In the genomic region with DNA sequence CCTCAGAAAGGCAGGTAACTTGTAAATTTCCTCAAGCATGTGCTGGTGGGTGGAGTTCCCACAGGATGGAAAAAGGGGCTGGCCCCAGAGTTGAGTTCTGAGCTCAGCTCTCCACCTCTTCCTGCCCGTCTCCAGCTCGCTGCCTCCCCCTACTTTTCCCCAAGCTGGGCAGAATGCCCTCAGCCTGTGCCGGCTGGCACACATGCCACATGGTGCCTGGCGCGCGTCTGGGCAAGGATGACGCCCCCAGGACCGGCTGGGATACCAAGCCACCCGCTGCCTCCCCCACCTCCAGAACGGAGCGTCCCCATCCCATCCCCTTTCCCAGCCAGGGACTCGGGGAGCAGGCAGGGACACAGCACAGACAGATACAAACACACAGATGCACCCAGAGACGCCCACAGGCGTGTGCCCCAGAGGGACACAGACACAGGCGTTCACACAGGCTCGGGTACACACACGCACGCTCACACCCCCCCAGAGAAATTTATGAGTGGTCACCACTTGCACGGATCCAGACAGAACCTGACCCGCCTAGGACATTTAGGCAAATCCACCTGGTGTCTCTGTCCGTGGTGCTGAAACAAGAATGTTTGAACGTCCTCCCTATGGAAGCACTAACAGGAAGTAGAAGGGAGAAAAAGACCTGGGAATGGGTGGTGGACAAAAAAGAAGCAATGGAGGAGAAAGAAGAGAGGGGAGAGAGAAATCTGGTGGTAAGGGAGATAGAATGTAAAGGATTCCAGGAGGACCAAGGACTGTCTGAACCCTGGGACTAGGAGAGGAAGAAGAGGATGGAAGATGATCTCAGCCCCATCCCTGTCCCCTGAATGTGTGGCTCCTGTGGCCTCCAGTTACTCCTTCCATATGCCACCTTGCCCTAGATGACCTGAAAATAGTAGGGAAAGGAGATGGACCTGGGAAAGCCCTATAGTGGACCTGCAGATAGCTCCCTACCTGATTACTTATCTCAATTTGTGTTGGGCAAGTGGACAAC, we compare ENCODE assay signal across 8 cellular contexts. TPM values are rescaled to one million over a fixed set of nuclear protein-coding genes. Genes with fewer than 3 reads are reported as not detected.
DNase-seq lines count a peak whose midpoint lies in the region; ATAC-seq, FAIRE-seq and TF ChIP-seq lines count a peak whose summit lies in the region.

No MANE protein-coding gene starts in this region.

- no peaks in the 10 kb centered on the region for H3K36me3 ChIP-seq in keratinocyte (ENCODE audit: control insufficient read depth in 2 of 2, extremely low read depth in 1 of 2, insufficient read depth in 2 of 2, low read length in 2 of 2)

- H3K4me1 ChIP-seq in keratinocyte (ENCODE audit: control insufficient read depth, extremely low read depth, insufficient read depth, low read length), result no peaks in the 10 kb centered on the region

- peaks cover 2% of the 10 kb centered on the region for H4K20me1 ChIP-seq in keratinocyte (ENCODE audit: control insufficient read depth, extremely low read depth, insufficient read depth, low read length)

- H3K4me2 ChIP-seq in keratinocyte (ENCODE audit: control insufficient read depth, extremely low read depth, insufficient read depth, low read depth, low read length), result no peak overlapping the region

- FAIRE-seq in keratinocyte (lab: Jason Lieb, UNC), result peak; percentile 69

- no peak overlapping the region for H3K27ac Mint-ChIP-seq in activated CD4-positive, alpha-beta memory T cell treated with anti-CD3 and anti-CD28 coated beads, Interleukin-2, amount 10 ng/mL, durations not matched to agents 7 days and 5 days
- H3K27ac Mint-ChIP-seq in HFFc6, result no peak overlapping the region

- dilution Hi-C loops in keratinocyte (cut with MboI; ENCODE audit: extremely low pct_ligation_motif_present, low sequenced_read_pairs), result no loop called here

- no peaks in the 10 kb centered on the region for H3K79me2 ChIP-seq in keratinocyte (ENCODE audit: control insufficient read depth, insufficient read depth, low read length)

- ATAC-seq in GM21825 (IDR thresholded peaks at IDR 0.05; ENCODE audit: unreplicated experiment) (no peak), HG03135 (IDR thresholded peaks at IDR 0.05; ENCODE audit: unreplicated experiment) (no peak)

- TF ChIP-seq CTCF in keratinocyte (optimal IDR thresholded peaks at IDR 0.05 in 1 of 3, IDR thresholded peaks at IDR 0.05 in 1 of 3, conservative IDR thresholded peaks at IDR 0.05 in 1 of 3; ENCODE audit: extremely low read depth in 1 of 3, insufficient read depth in 2 of 3, low read length in 3 of 3) (no peak), HFFc6 (IDR thresholded peaks at IDR 0.05) (no peak)

- peaks cover 47% of the 10 kb centered on the region for H3K27me3 ChIP-seq in keratinocyte (ENCODE audit: control insufficient read depth, extremely low read depth, insufficient read depth, low read length)

- no peaks in the 10 kb centered on the region for H3K9me3 ChIP-seq in keratinocyte (ENCODE audit: control insufficient read depth, low read depth, low read length)

- H3K9ac ChIP-seq in keratinocyte (ENCODE audit: control insufficient read depth, extremely low read depth, insufficient read depth, low read length), result no peak overlapping the region

- H3K4me3 Mint-ChIP-seq in activated CD4-positive, alpha-beta memory T cell treated with anti-CD3 and anti-CD28 coated beads, Interleukin-2, amount 10 ng/mL, durations not matched to agents 7 days and 5 days, result no peak overlapping the region
- H3K4me3 Mint-ChIP-seq in HFFc6, result no peak overlapping the region

- no peak overlapping the region for H3K27ac ChIP-seq in keratinocyte (ENCODE audit: control insufficient read depth, insufficient read depth, low read length)

- H3K4me1 Mint-ChIP-seq in activated CD4-positive, alpha-beta memory T cell treated with anti-CD3 and anti-CD28 coated beads, Interleukin-2, amount 10 ng/mL, durations not matched to agents 7 days and 5 days, result peaks cover 2% of the 10 kb centered on the region
- H3K4me1 Mint-ChIP-seq in HFFc6 (ENCODE audit: low read depth), result no peaks in the 10 kb centered on the region

- no peak overlapping the region for H3K4me3 ChIP-seq in Jurkat, Clone E6-1 (ENCODE audit: low read length)
- no peak overlapping the region for H3K4me3 ChIP-seq in keratinocyte (ENCODE audit: control insufficient read depth in 2 of 3, extremely low read depth in 1 of 3, insufficient read depth in 2 of 3, low read depth in 1 of 3, low read length in 3 of 3)

- CTCF ChIA-PET in activated CD4-positive, alpha-beta memory T cell treated with anti-CD3 and anti-CD28 coated beads, Interleukin-2, amount 10 ng/mL, durations not matched to agents 7 days and 5 days (lab: Charles Lee), result no interaction called here

- H2AFZ ChIP-seq in keratinocyte (ENCODE audit: control insufficient read depth, low read length), result no peak overlapping the region

- peak; percentile 76 for DNase-seq in DMS153 (lab: John Stamatoyannopoulos, UW)
- DNase-seq in Jurkat, Clone E6-1 (ENCODE audit: low read depth, low spot score), result peak; percentile 40
- peak; percentile 38 for DNase-seq in activated CD4-positive, alpha-beta memory T cell treated with anti-CD3 and anti-CD28 coated beads, Interleukin-2, amount 10 ng/mL, durations not matched to agents 7 days and 5 days
- no peak for DNase-seq in keratinocyte (ENCODE audit: low read depth, low spot score)
- no peak for DNase-seq in activated effector memory CD4-positive, alpha-beta T cell treated with anti-CD3 and anti-CD28 coated beads, Interleukin-2, amount 50 U/mL, for 16 hours
- DNase-seq in HFFc6, result no peak

- no peaks in the 10 kb centered on the region for H3K36me3 Mint-ChIP-seq in activated CD4-positive, alpha-beta memory T cell treated with anti-CD3 and anti-CD28 coated beads, Interleukin-2, amount 10 ng/mL, durations not matched to agents 7 days and 5 days (ENCODE audit: low read depth)
- H3K36me3 Mint-ChIP-seq in HFFc6 (ENCODE audit: low read depth), result no peaks in the 10 kb centered on the region

- no peaks in the 10 kb centered on the region for H3K9me3 Mint-ChIP-seq in activated CD4-positive, alpha-beta memory T cell treated with anti-CD3 and anti-CD28 coated beads, Interleukin-2, amount 10 ng/mL, durations not matched to agents 7 days and 5 days
- no peaks in the 10 kb centered on the region for H3K9me3 Mint-ChIP-seq in HFFc6

- POLR2A ChIA-PET in activated CD4-positive, alpha-beta memory T cell treated with anti-CD3 and anti-CD28 coated beads, Interleukin-2, amount 10 ng/mL, durations not matched to agents 7 days and 5 days (lab: Charles Lee), result no interaction called here

- peaks cover 55% of the 10 kb centered on the region for H3K27me3 Mint-ChIP-seq in activated CD4-positive, alpha-beta memory T cell treated with anti-CD3 and anti-CD28 coated beads, Interleukin-2, amount 10 ng/mL, durations not matched to agents 7 days and 5 days
- H3K27me3 Mint-ChIP-seq in HFFc6 (ENCODE audit: insufficient read depth), result peaks cover 61% of the 10 kb centered on the region

- no peaks in the 10 kb centered on the region for H3K9me1 ChIP-seq in keratinocyte (ENCODE audit: control insufficient read depth, extremely low read depth, insufficient read depth, low read length)

RNA-seq across cellular contexts. Expression of gene NEUROD2, which starts 15.5 kb away (rescaled TPM):
- polyA plus RNA-seq in Jurkat, Clone E6-1 (2012; ENCODE audit: insufficient read depth, insufficient read length), result not detected
- total RNA-seq in activated CD4-positive, alpha-beta memory T cell treated with anti-CD3 and anti-CD28 coated beads, Interleukin-2, amount 10 ng/mL, durations not matched to agents 7 days and 5 days, result not detected
- polyA plus RNA-seq in keratinocyte, result not detected in 3 replicates
- polyA plus RNA-seq in keratinocyte (2011; ENCODE audit: low read depth), result not detected
- not detected in 2 replicates for polyA plus RNA-seq in keratinocyte (2011; cell fraction: cytosol; rRNA removed)
- not detected in 2 replicates for polyA plus RNA-seq in keratinocyte (2011; cell fraction: nucleus; rRNA removed)
- polyA plus RNA-seq in keratinocyte (2012; ENCODE audit: low replicate concordance), result 0.04 and 0.07 TPM in 2 replicates
- polyA minus RNA-seq in keratinocyte, result not detected in 3 replicates
- not detected for polyA minus RNA-seq in keratinocyte (2011; cell fraction: cytosol; rRNA and poly(A)+ RNA removed)
- polyA minus RNA-seq in keratinocyte (2011; cell fraction: nucleus; rRNA and poly(A)+ RNA removed), result not detected in 2 replicates
- not detected for total RNA-seq in HFFc6 (2021; fragmentation: NEBNext Ultra II Directional; extraction: Animal tissue kit (Norgen Biotek cat#: 25700))

RNA-seq across cellular contexts. Expression of gene PPP1R1B, which starts 34.5 kb away (rescaled TPM):
- not detected for polyA plus RNA-seq in Jurkat, Clone E6-1 (2012; ENCODE audit: insufficient read depth, insufficient read length)
- total RNA-seq in activated CD4-positive, alpha-beta memory T cell treated with anti-CD3 and anti-CD28 coated beads, Interleukin-2, amount 10 ng/mL, durations not matched to agents 7 days and 5 days, result not detected
- 0.14 to 0.35 TPM (median 0.18 TPM) in 3 replicates for polyA plus RNA-seq in keratinocyte
- not detected for polyA plus RNA-seq in keratinocyte (2011; ENCODE audit: low read depth)
- 0.19 and 0.27 TPM in 2 replicates for polyA plus RNA-seq in keratinocyte (2011; cell fraction: cytosol; rRNA removed)
- 0.11 and 0.15 TPM in 2 replicates for polyA plus RNA-seq in keratinocyte (2011; cell fraction: nucleus; rRNA removed)
- 0.21 TPM in 1 of 2 replicates, not detected in the other for polyA plus RNA-seq in keratinocyte (2012; ENCODE audit: low replicate concordance)
- 0.13 to 0.33 TPM (median 0.19 TPM) in 3 replicates for polyA minus RNA-seq in keratinocyte
- polyA minus RNA-seq in keratinocyte (2011; cell fraction: cytosol; rRNA and poly(A)+ RNA removed), result not detected
- polyA minus RNA-seq in keratinocyte (2011; cell fraction: nucleus; rRNA and poly(A)+ RNA removed), result not detected in 2 replicates
- total RNA-seq in HFFc6 (2021; fragmentation: NEBNext Ultra II Directional; extraction: Animal tissue kit (Norgen Biotek cat#: 25700)), result not detected

RNA-seq across cellular contexts. Expression of gene STARD3, which starts 44.7 kb away (rescaled TPM):
- 52.2 TPM for polyA plus RNA-seq in Jurkat, Clone E6-1 (2012; ENCODE audit: insufficient read depth, insufficient read length)
- 10 to 100 TPM; 72.0 to 73.7 TPM for total RNA-seq in activated CD4-positive, alpha-beta memory T cell treated with anti-CD3 and anti-CD28 coated beads, Interleukin-2, amount 10 ng/mL, durations not matched to agents 7 days and 5 days
- polyA plus RNA-seq in keratinocyte, result 29.0 to 39.6 TPM (median 33.9 TPM) in 3 replicates
- polyA plus RNA-seq in keratinocyte (2011; ENCODE audit: low read depth), result 25.9 TPM
- 25.5 and 26.6 TPM in 2 replicates for polyA plus RNA-seq in keratinocyte (2011; cell fraction: cytosol; rRNA removed)
- 57.2 and 70.3 TPM in 2 replicates for polyA plus RNA-seq in keratinocyte (2011; cell fraction: nucleus; rRNA removed)
- 31.2 and 36.8 TPM in 2 replicates for polyA plus RNA-seq in keratinocyte (2012; ENCODE audit: low replicate concordance)
- polyA minus RNA-seq in keratinocyte, result 32.4 to 42.2 TPM (median 41.6 TPM) in 3 replicates
- polyA minus RNA-seq in keratinocyte (2011; cell fraction: cytosol; rRNA and poly(A)+ RNA removed), result 29.2 TPM
- polyA minus RNA-seq in keratinocyte (2011; cell fraction: nucleus; rRNA and poly(A)+ RNA removed), result 18.5 and 20.1 TPM in 2 replicates
- total RNA-seq in HFFc6 (2021; fragmentation: NEBNext Ultra II Directional; extraction: Animal tissue kit (Norgen Biotek cat#: 25700)), result 10 to 100 TPM; 44.0 to 52.3 (median 46.3) TPM

Comparison
In these comparisons a context has a peak if more than half of its experiments do, and no peak if none do; other contexts are left out.
1. DNase-seq: peak in DMS153 (single experiment), Jurkat, Clone E6-1 (single experiment) and activated CD4-positive, alpha-beta memory T cell treated with anti-CD3 and anti-CD28 coated beads, Interleukin-2, amount 10 ng/mL, durations not matched to agents 7 days and 5 days (single experiment); none in keratinocyte (single experiment), activated effector memory CD4-positive, alpha-beta T cell treated with anti-CD3 and anti-CD28 coated beads, Interleukin-2, amount 50 U/mL, for 16 hours (single experiment) and HFFc6 (single experiment).